1 cellular context compared by ENCODE assay signal in genomic region chr1:225885336-225885735, GRCh38.
TF ChIP-seq lines count a peak whose summit lies in the region.

No MANE protein-coding gene starts in this region.

TF ChIP-seq in GM23338, 12 proteins besides CTCF, POLR2A, EP300 and RAD21:
- TF ChIP-seq ZNF462 (CRISPR knock-in tag; IDR thresholded peaks at IDR 0.05): no peak
